ENCODE assay signal across 9 cellular contexts in genomic region chr19:38878575-38879399, GRCh38. TPM values are rescaled to one million over a fixed set of nuclear protein-coding genes. Genes with fewer than 3 reads are reported as not detected.
DNase-seq lines count a peak whose midpoint lies in the region; ATAC-seq and TF ChIP-seq lines count a peak whose summit lies in the region.
"Had no signal": no experiment of that assay in that cellular context is flagged by ENCODE, and none has a peak within 500 bp of the region (broad histone marks: within the 10 kb centered on the region; RNA-seq: fewer than 3 reads in every experiment).

No MANE protein-coding gene starts in this region.

- H3K4me2 ChIP-seq in MM.1S (ENCODE audit: low read depth, low read length) (peak overlapping the region; percentile 100), GM23248 (ENCODE audit: unreplicated experiment) (no peak overlapping the region)

- H3K27ac Mint-ChIP-seq in Calu3 (ENCODE audit: unreplicated experiment), result no peak overlapping the region
- H3K27ac Mint-ChIP-seq in nephron, result peak overlapping the region; percentile 40 to 91 (median 62)

- H3K9me2 ChIP-seq in MM.1S (replicated peaks; ENCODE audit: insufficient read depth, low read length), result no peaks in the 10 kb centered on the region
- no peaks in the 10 kb centered on the region for H3K9me2 ChIP-seq in GM23248 (ENCODE audit: insufficient read depth)

- H3K9me3 Mint-ChIP-seq in Calu3 (ENCODE audit: low read depth, unreplicated experiment) (no peaks in the 10 kb centered on the region), nephron (no peaks in the 10 kb centered on the region)

- in situ Hi-C loops in GM23248 (cut with MboI), result no loop called here

- ATAC-seq in HG03469 (IDR thresholded peaks at IDR 0.05; ENCODE audit: unreplicated experiment) (no peak), HG03457 (IDR thresholded peaks at IDR 0.05; ENCODE audit: unreplicated experiment) (no peak)

- H4K20me1 ChIP-seq in MM.1S (ENCODE audit: insufficient read depth, low read length) (no peaks in the 10 kb centered on the region), GM23248 (ENCODE audit: insufficient read depth) (no peaks in the 10 kb centered on the region)

- 83% methylated on average over 16 of the region's 16 CpGs for WGBS in GM23248 (ENCODE audit: low coverage in 1 of 2, low lambda C conversion rate in 2 of 2, missing lambda C conversion rate in 2 of 2), 2 experiments

- H3K27me3 Mint-ChIP-seq in Calu3 (ENCODE audit: unreplicated experiment), result no peaks in the 10 kb centered on the region
- H3K27me3 Mint-ChIP-seq in nephron (ENCODE audit: low read depth), result peaks cover 3% of the 10 kb centered on the region

- intact Hi-C loops in Calu3 (cut with micrococcal nuclease; ENCODE audit: unreplicated experiment) (no loop called here), colonic mucosa (cut with DNase I) (no loop called here)

- CTCF ChIA-PET in Calu3 (lab: Charles Lee), result interaction anchor here (0.6 to 1.9 kb wide), 5 partner anchors 8 to 52 kb away, joined by 3 to 5 read pairs (median 3); partner anchors contain the start of genes MRPS12 and SARS2

- H3K4me1 Mint-ChIP-seq in Calu3 (ENCODE audit: low read depth, unreplicated experiment) (peaks cover 8% of the 10 kb centered on the region), nephron (peaks cover 36% of the 10 kb centered on the region)

- H3K27ac ChIP-seq in MM.1S (ENCODE audit: low read length), result peak overlapping the region; percentile 95
- peak overlapping the region; percentile 68 for H3K27ac ChIP-seq in colonic mucosa
- no peak overlapping the region for H3K27ac ChIP-seq in GM23248

- peak overlapping the region; percentile 89 for H3K9ac ChIP-seq in MM.1S (ENCODE audit: low read length)
- H3K9ac ChIP-seq in colonic mucosa (ENCODE audit: low read depth in 2 of 2, low read length in 2 of 2), result peak overlapping the region; percentile 62 to 70
- H3K9ac ChIP-seq in GM23248, result no peak overlapping the region

- TSS peak; percentile 62 for BruUV-seq in Calu3 (replicated peaks; lab: Mats Ljungman, UMichigan)

- H3K9me3 ChIP-seq in MM.1S (replicated peaks; ENCODE audit: insufficient read depth, low read length), result no peaks in the 10 kb centered on the region
- no peaks in the 10 kb centered on the region for H3K9me3 ChIP-seq in colonic mucosa
- no peaks in the 10 kb centered on the region for H3K9me3 ChIP-seq in GM23248 (ENCODE audit: low read depth)

- H3K36me3 ChIP-seq in MM.1S (replicated peaks; ENCODE audit: insufficient read depth, low read length), result no peaks in the 10 kb centered on the region
- no peaks in the 10 kb centered on the region for H3K36me3 ChIP-seq in colonic mucosa
- H3K36me3 ChIP-seq in GM23248 (ENCODE audit: low read depth), result no peaks in the 10 kb centered on the region

- peak overlapping the region; percentile 75 for H2AFZ ChIP-seq in MM.1S (ENCODE audit: low read length)
- no peak overlapping the region for H2AFZ ChIP-seq in GM23248

- H3K4me1 ChIP-seq in MM.1S (ENCODE audit: low read length) (peaks cover 18% of the 10 kb centered on the region), colonic mucosa (peaks cover 5% of the 10 kb centered on the region), GM23248 (ENCODE audit: insufficient read depth) (no peaks in the 10 kb centered on the region)

- H3K27me3 ChIP-seq in MM.1S (replicated peaks; ENCODE audit: insufficient read depth, low read length) (no peaks in the 10 kb centered on the region), colonic mucosa (no peaks in the 10 kb centered on the region), GM23248 (replicated peaks; ENCODE audit: insufficient read depth) (no peaks in the 10 kb centered on the region)

- TF ChIP-seq CTCF in Calu3 (IDR thresholded peaks at IDR 0.05; ENCODE audit: unreplicated experiment) (no peak), MM.1S (IDR thresholded peaks at IDR 0.05; ENCODE audit: low read length) (peak; percentile 28), colonic mucosa (IDR thresholded peaks at IDR 0.05) (no peak), nephron (IDR thresholded peaks at IDR 0.05; ENCODE audit: unreplicated experiment in 3 of 3) (peak in 1 of 3 experiments; percentile 7)

- H3K4me3 Mint-ChIP-seq in Calu3 (ENCODE audit: low read depth, unreplicated experiment) (no peak overlapping the region), nephron (no peak overlapping the region)

- DNase-seq in Calu3, result no peak
- DNase-seq in MM.1S, result no peak
- no peak for DNase-seq in colonic mucosa
- no peak for DNase-seq in GM23248
- no peak for DNase-seq in NK-92 (lab: John Stamatoyannopoulos, UW; ENCODE audit: unreplicated experiment)

- H3K4me3 ChIP-seq in MM.1S (ENCODE audit: low read length) (peak overlapping the region; percentile 66), colonic mucosa (no peak overlapping the region), GM23248 (no peak overlapping the region)
- H3K4me3 ChIP-seq: lung had no signal

- peaks cover 19% of the 10 kb centered on the region for H3K36me3 Mint-ChIP-seq in Calu3 (ENCODE audit: insufficient read depth, unreplicated experiment)
- H3K36me3 Mint-ChIP-seq in nephron (ENCODE audit: low read depth), result peaks cover 9% of the 10 kb centered on the region

- H3K79me2 ChIP-seq in MM.1S (ENCODE audit: low read length) (no peaks in the 10 kb centered on the region; the same call in 1 of the 2 replicates), GM23248 (ENCODE audit: insufficient read depth) (no peaks in the 10 kb centered on the region)

- H3F3A ChIP-seq in MM.1S (ENCODE audit: insufficient read depth, low read length), result peaks cover 21% of the 10 kb centered on the region
- H3F3A ChIP-seq in GM23248 (ENCODE audit: insufficient read depth), result no peaks in the 10 kb centered on the region

RNA-seq across cellular contexts. Expression of gene RINL, which starts 0.7 kb away (rescaled TPM):
- total RNA-seq in Calu3 (2022), result 4.1 TPM in 2 replicates
- 1 to 10 TPM; 3.6 to 5.1 TPM for total RNA-seq in colonic mucosa
- total RNA-seq in GM23248 (2014; rRNA removed; shearing (Covaris generic)), result 1.0 and 5.8 TPM in 2 replicates
- 2.0 and 2.6 TPM in 2 replicates for polyA plus RNA-seq in GM23248 (2016; fragmentation: Nextera tagmentation; extraction: Ambion mirVana)

RNA-seq across cellular contexts. Expression of gene SIRT2, which starts 20.6 kb away (rescaled TPM):
- total RNA-seq in Calu3 (2022) (51.7 and 55.6 TPM in 2 replicates), colonic mucosa (10 to 100 TPM; 28.0 to 32.9 TPM)
- 57.9 and 64.4 TPM in 2 replicates for total RNA-seq in GM23248 (2014; rRNA removed; shearing (Covaris generic))
- polyA plus RNA-seq in GM23248 (2016; fragmentation: Nextera tagmentation; extraction: Ambion mirVana), result 41.3 and 44.7 TPM in 2 replicates

RNA-seq across cellular contexts. Expression of gene NFKBIB, which starts 21.0 kb away (rescaled TPM):
- total RNA-seq in Calu3 (2022), result 54.4 and 62.6 TPM in 2 replicates
- 10 to 100 TPM; 40.7 to 52.4 TPM for total RNA-seq in colonic mucosa
- total RNA-seq in GM23248 (2014; rRNA removed; shearing (Covaris generic)), result 15.4 and 18.0 TPM in 2 replicates
- polyA plus RNA-seq in GM23248 (2016; fragmentation: Nextera tagmentation; extraction: Ambion mirVana), result 11.9 and 12.8 TPM in 2 replicates

RNA-seq across cellular contexts. Expression of gene HNRNPL, which starts 29.0 kb away (rescaled TPM):
- total RNA-seq in Calu3 (2022), result 383 and 408 TPM in 2 replicates
- total RNA-seq in colonic mucosa, result 100 to 1,000 TPM; 305 to 418 TPM
- total RNA-seq in GM23248 (2014; rRNA removed; shearing (Covaris generic)), result 208 and 245 TPM in 2 replicates
- 123 and 126 TPM in 2 replicates for polyA plus RNA-seq in GM23248 (2016; fragmentation: Nextera tagmentation; extraction: Ambion mirVana)

RNA-seq across cellular contexts. Expression of gene CCER2, which starts 33.2 kb away (rescaled TPM):
- total RNA-seq in Calu3 (2022) (0.57 and 1.2 TPM in 2 replicates), colonic mucosa (not detected)
- total RNA-seq in GM23248 (2014; rRNA removed; shearing (Covaris generic)), result not detected in 2 replicates
- polyA plus RNA-seq in GM23248 (2016; fragmentation: Nextera tagmentation; extraction: Ambion mirVana), result not detected in 2 replicates
